2 cellular contexts compared by ENCODE assay signal in the genomic region with DNA sequence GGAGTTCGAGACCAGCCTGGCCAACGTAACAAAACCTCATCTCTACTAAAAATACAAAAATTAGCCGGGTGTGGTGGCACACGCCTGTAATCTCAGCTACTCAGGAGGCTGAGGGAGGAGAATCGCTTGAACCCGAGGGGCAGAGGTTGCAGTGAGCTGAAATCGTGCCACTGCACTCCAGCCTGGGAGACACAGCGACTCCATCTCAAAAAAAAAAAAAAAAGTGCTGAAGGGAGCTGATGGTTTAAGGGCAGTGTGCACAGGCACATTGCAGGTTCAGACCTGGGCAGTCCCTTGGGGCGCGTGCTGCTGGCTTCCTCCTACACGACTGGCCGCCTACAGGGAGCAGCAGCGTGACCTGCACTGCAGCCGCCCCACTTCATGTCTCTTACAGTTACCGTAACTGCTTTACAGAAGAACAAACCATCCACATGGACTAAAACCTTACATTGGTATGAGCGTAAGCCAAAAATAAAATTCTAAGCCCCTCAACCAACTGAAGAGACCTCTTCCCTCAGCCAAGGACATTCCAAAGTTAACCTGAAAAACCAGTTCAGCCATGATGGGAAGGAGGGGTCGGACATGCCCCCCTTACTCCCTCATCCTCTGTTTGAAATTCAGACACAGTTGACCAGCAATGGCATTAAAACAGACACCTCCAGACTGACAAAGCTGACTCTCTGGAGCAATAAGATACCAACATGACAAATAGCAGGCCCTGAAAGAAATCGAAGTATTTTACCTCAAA.
TF ChIP-seq lines count a peak whose summit lies in the region.

No MANE protein-coding gene starts in this region.

TF ChIP-seq in GM12878, 131 proteins besides CTCF, POLR2A, EP300 and RAD21 (continued from another document):
- TF ChIP-seq, protein P1, sequence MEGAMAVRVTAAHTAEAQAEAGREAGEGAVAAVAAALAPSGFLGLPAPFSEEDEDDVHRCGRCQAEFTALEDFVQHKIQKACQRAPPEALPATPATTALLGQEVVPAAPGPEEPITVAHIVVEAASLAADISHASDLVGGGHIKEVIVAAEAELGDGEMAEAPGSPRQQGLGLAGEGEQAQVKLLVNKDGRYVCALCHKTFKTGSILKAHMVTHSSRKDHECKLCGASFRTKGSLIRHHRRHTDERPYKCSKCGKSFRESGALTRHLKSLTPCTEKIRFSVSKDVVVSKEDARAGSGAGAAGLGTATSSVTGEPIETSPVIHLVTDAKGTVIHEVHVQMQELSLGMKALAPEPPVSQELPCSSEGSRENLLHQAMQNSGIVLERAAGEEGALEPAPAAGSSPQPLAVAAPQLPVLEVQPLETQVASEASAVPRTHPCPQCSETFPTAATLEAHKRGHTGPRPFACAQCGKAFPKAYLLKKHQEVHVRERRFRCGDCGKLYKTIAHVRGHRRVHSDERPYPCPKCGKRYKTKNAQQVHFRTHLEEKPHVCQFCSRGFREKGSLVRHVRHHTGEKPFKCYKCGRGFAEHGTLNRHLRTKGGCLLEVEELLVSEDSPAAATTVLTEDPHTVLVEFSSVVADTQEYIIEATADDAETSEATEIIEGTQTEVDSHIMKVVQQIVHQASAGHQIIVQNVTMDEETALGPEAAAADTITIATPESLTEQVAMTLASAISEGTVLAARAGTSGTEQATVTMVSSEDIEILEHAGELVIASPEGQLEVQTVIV (IDR thresholded peaks at IDR 0.05; ENCODE audit: borderline replicate concordance, partially characterized antibody), result no peak
- TF ChIP-seq MYB (IDR thresholded peaks at IDR 0.05; ENCODE audit: borderline replicate concordance, low read depth, low read length) (no peak), ZNF207 (IDR thresholded peaks at IDR 0.05; ENCODE audit: borderline replicate concordance) (no peak), IKZF1 (conservative IDR thresholded peaks at IDR 0.05) (no peak), PAX5 (IDR thresholded peaks at IDR 0.05; ENCODE audit: borderline replicate concordance, low read depth, low read length) (peak; percentile 84), MEF2B (IDR thresholded peaks at IDR 0.05; ENCODE audit: partially characterized antibody, poor library complexity, severe bottlenecking) (peak; percentile 26), ZNF217 (IDR thresholded peaks at IDR 0.05) (no peak), POU2F2 (IDR thresholded peaks at IDR 0.05; ENCODE audit: borderline replicate concordance, low read depth, low read length) (no peak), SREBF1 (IDR thresholded peaks at IDR 0.05; ENCODE audit: low read length) (no peak), ZBTB40 (IDR thresholded peaks at IDR 0.05; ENCODE audit: borderline replicate concordance) (no peak), ZBED1 (IDR thresholded peaks at IDR 0.05; ENCODE audit: borderline replicate concordance) (no peak), KLF5 (IDR thresholded peaks at IDR 0.05; ENCODE audit: partially characterized antibody) (no peak), BHLHE40 (IDR thresholded peaks at IDR 0.05; ENCODE audit: borderline replicate concordance in 1 of 2, low read depth in 2 of 2, low read length in 1 of 2) (peak in 1 of 2 experiments; percentile 21; a peak in 1 of 4 replicates), SMAD5 (IDR thresholded peaks at IDR 0.05; ENCODE audit: low read depth) (no peak), EGR1 (IDR thresholded peaks at IDR 0.05; ENCODE audit: borderline replicate concordance in 1 of 2, low read depth in 2 of 2, low read length in 2 of 2) (no peak), SP1 (IDR thresholded peaks at IDR 0.05; ENCODE audit: low read depth, low read length) (no peak)
- TF ChIP-seq, protein P2, sequence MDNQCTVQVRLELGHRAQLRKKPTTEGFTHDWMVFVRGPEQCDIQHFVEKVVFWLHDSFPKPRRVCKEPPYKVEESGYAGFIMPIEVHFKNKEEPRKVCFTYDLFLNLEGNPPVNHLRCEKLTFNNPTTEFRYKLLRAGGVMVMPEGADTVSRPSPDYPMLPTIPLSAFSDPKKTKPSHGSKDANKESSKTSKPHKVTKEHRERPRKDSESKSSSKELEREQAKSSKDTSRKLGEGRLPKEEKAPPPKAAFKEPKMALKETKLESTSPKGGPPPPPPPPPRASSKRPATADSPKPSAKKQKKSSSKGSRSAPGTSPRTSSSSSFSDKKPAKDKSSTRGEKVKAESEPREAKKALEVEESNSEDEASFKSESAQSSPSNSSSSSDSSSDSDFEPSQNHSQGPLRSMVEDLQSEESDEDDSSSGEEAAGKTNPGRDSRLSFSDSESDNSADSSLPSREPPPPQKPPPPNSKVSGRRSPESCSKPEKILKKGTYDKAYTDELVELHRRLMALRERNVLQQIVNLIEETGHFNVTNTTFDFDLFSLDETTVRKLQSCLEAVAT (IDR thresholded peaks at IDR 0.05), result no peak

TF ChIP-seq in WTC11, 78 proteins besides CTCF, POLR2A, EP300 and RAD21 (continued from another document):
- TF ChIP-seq, protein P3, sequence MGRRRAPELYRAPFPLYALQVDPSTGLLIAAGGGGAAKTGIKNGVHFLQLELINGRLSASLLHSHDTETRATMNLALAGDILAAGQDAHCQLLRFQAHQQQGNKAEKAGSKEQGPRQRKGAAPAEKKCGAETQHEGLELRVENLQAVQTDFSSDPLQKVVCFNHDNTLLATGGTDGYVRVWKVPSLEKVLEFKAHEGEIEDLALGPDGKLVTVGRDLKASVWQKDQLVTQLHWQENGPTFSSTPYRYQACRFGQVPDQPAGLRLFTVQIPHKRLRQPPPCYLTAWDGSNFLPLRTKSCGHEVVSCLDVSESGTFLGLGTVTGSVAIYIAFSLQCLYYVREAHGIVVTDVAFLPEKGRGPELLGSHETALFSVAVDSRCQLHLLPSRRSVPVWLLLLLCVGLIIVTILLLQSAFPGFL (CRISPR knock-in tag; IDR thresholded peaks at IDR 0.05; ENCODE audit: borderline replicate concordance), result no peak
- TF ChIP-seq, protein P4, sequence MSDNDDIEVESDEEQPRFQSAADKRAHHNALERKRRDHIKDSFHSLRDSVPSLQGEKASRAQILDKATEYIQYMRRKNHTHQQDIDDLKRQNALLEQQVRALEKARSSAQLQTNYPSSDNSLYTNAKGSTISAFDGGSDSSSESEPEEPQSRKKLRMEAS (CRISPR knock-in tag; IDR thresholded peaks at IDR 0.05), result no peak
- TF ChIP-seq SOX15 (CRISPR knock-in tag; IDR thresholded peaks at IDR 0.05) (no peak), RORB (CRISPR knock-in tag; IDR thresholded peaks at IDR 0.05) (no peak), CBFB (CRISPR knock-in tag; IDR thresholded peaks at IDR 0.05; ENCODE audit: low read depth) (no peak), FOXJ3 (CRISPR knock-in tag; IDR thresholded peaks at IDR 0.05; ENCODE audit: borderline replicate concordance) (no peak), MXD4 (CRISPR knock-in tag; IDR thresholded peaks at IDR 0.05; ENCODE audit: borderline replicate concordance) (no peak), ZNF219 (CRISPR knock-in tag; IDR thresholded peaks at IDR 0.05; ENCODE audit: borderline replicate concordance) (no peak), OVOL2 (CRISPR knock-in tag; IDR thresholded peaks at IDR 0.05; ENCODE audit: borderline replicate concordance) (no peak)
TF ChIP-seq in WTC11: peak in this region for 0.
